ENCODE assay signal across 11 cellular contexts in the genomic region with DNA sequence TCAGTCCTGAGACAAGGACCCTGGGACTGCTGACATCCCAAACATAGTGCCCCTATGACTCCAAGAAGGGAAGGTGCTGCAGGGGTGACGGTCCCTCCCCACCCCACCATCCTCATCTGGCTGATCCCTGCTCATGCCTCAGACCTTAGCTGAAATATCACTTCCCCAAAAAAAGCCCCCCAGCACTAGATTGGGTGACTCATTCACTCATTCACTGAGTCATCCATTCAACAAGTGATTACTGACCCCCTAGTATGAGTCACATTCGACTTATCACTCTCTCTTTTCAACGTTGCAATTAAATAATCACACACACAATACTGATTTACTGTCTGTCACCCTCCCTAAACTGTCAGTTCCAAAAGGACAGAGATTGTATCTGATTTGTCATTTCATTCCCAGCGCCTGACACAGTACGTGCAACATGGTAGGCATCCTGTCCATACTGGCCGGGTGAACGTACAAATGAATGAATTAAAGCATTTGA. TPM values are rescaled to one million over a fixed set of nuclear protein-coding genes. Genes with fewer than 3 reads are reported as not detected.
A peak's percentile ranks its signal among the peaks of the same experiment; 100 is the strongest.
DNase-seq lines count a peak whose midpoint lies in the region; ATAC-seq and TF ChIP-seq lines count a peak whose summit lies in the region.
"Had no signal": no experiment of that assay in that cellular context is flagged by ENCODE, and none has a peak within 500 bp of the region (broad histone marks: within the 10 kb centered on the region; RNA-seq: fewer than 3 reads in every experiment).

No MANE protein-coding gene starts in this region.

- H3K9me3 ChIP-seq in mammary epithelial cell (replicated peaks; ENCODE audit: insufficient read depth, low read length) = no peaks in the 10 kb centered on the region
- H3K9me3 ChIP-seq in smooth muscle cell (replicated peaks; ENCODE audit: low read depth) = no peaks in the 10 kb centered on the region
- H3K9me3 ChIP-seq in MG63 = no peaks in the 10 kb centered on the region
- H3K9me3 ChIP-seq: adrenal gland, esophagus squamous epithelium, left ventricle myocardium inferior had no signal

- peaks cover 14% of the 10 kb centered on the region for H3K4me1 ChIP-seq in mammary epithelial cell (ENCODE audit: insufficient read depth, low read length)
- H3K4me1 ChIP-seq in smooth muscle cell (ENCODE audit: low read depth) = peaks cover 12% of the 10 kb centered on the region
- H3K4me1 ChIP-seq: esophagus squamous epithelium had no signal

- no peaks in the 10 kb centered on the region for H4K20me1 ChIP-seq in mammary epithelial cell (ENCODE audit: insufficient read depth, low read length)
- no peaks in the 10 kb centered on the region for H4K20me1 ChIP-seq in smooth muscle cell (ENCODE audit: low read depth)

- H3K4me1 Mint-ChIP-seq in activated CD8-positive, alpha-beta memory T cell treated with anti-CD3 and anti-CD28 coated beads, Interleukin-2, amount 10 ng/mL, durations not matched to agents 7 days and 5 days = peaks cover 24% of the 10 kb centered on the region

- in situ Hi-C loops in mammary epithelial cell (cut with MboI; ENCODE audit: low sequenced_read_pairs in 2 of 2) = no loop called here

- WGBS in mammary epithelial cell (ENCODE audit: low coverage, missing lambda C conversion rate) = 16% methylated on average over 7 of the region's 7 CpGs
- WGBS in smooth muscle cell (ENCODE audit: low lambda C conversion rate) = 17% methylated on average over 7 of the region's 7 CpGs

- no peaks in the 10 kb centered on the region for H3K9me3 Mint-ChIP-seq in activated CD8-positive, alpha-beta memory T cell treated with anti-CD3 and anti-CD28 coated beads, Interleukin-2, amount 10 ng/mL, durations not matched to agents 7 days and 5 days (ENCODE audit: low read depth)

- no TSS peak for BruUV-seq in mammary epithelial cell (replicated peaks; lab: Mats Ljungman, UMichigan)

- intact Hi-C loops in mammary epithelial cell (cut with micrococcal nuclease) = no loop called here

- H3K36me3 ChIP-seq in mammary epithelial cell (ENCODE audit: insufficient read depth, low read length) (no peaks in the 10 kb centered on the region), smooth muscle cell (ENCODE audit: low read depth) (no peaks in the 10 kb centered on the region), MG63 (no peaks in the 10 kb centered on the region)
- H3K36me3 ChIP-seq: adrenal gland, esophagus squamous epithelium, left ventricle myocardium inferior had no signal

- H3K4me3 Mint-ChIP-seq in activated CD8-positive, alpha-beta memory T cell treated with anti-CD3 and anti-CD28 coated beads, Interleukin-2, amount 10 ng/mL, durations not matched to agents 7 days and 5 days = no peak overlapping the region

- H3K27me3 Mint-ChIP-seq in activated CD8-positive, alpha-beta memory T cell treated with anti-CD3 and anti-CD28 coated beads, Interleukin-2, amount 10 ng/mL, durations not matched to agents 7 days and 5 days = no peaks in the 10 kb centered on the region

- H3K79me2 ChIP-seq in mammary epithelial cell (ENCODE audit: insufficient read depth, low read length) (no peaks in the 10 kb centered on the region), smooth muscle cell (ENCODE audit: low read depth) (no peaks in the 10 kb centered on the region)

- H3K27ac Mint-ChIP-seq in activated CD8-positive, alpha-beta memory T cell treated with anti-CD3 and anti-CD28 coated beads, Interleukin-2, amount 10 ng/mL, durations not matched to agents 7 days and 5 days = no peak overlapping the region

- CTCF ChIA-PET in activated CD8-positive, alpha-beta memory T cell treated with anti-CD3 and anti-CD28 coated beads, Interleukin-2, amount 10 ng/mL, durations not matched to agents 7 days and 5 days (lab: Charles Lee) = interaction anchor here (1.1 to 1.9 kb wide), 3 partner anchors 51 to 303 kb away, joined by 3 to 6 read pairs (median 4); no protein-coding TSS in a partner anchor
- CTCF ChIA-PET in mammary epithelial cell (lab: Charles Lee; ENCODE audit: low non-redundant PET) = no interaction called here

- H3K4me2 ChIP-seq in mammary epithelial cell (ENCODE audit: insufficient read depth, low read depth, low read length) (peak overlapping the region; percentile 48), smooth muscle cell (peak overlapping the region; percentile 33)

- no peaks in the 10 kb centered on the region for H3K27me3 ChIP-seq in mammary epithelial cell (ENCODE audit: insufficient read depth, low read length)
- H3K27me3 ChIP-seq in smooth muscle cell (ENCODE audit: low read depth) = no peaks in the 10 kb centered on the region
- no peaks in the 10 kb centered on the region for H3K27me3 ChIP-seq in MG63
- H3K27me3 ChIP-seq: adrenal gland, esophagus squamous epithelium had no signal

- H3K27ac ChIP-seq in mammary epithelial cell (ENCODE audit: insufficient read depth, low read depth, low read length) (no peak overlapping the region), smooth muscle cell (ENCODE audit: low read depth) (no peak overlapping the region)
- H3K27ac ChIP-seq: adrenal gland, esophagus squamous epithelium, left ventricle myocardium inferior had no signal

- TF ChIP-seq CTCF in mammary epithelial cell (conservative IDR thresholded peaks at IDR 0.05 in 1 of 2, IDR thresholded peaks at IDR 0.05 in 1 of 2; ENCODE audit: extremely low read depth in 1 of 2, insufficient read depth in 1 of 2, low read depth in 1 of 2, low read length in 2 of 2) (no peak), smooth muscle cell (IDR thresholded peaks at IDR 0.05; ENCODE audit: borderline replicate concordance, insufficient read depth, poor library complexity, severe bottlenecking) (no peak)

- H3F3A ChIP-seq in smooth muscle cell (ENCODE audit: low read depth) = peaks cover 7% of the 10 kb centered on the region

- peak; percentile 25 for ATAC-seq in activated CD8-positive, alpha-beta memory T cell treated with anti-CD3 and anti-CD28 coated beads, Interleukin-2, amount 10 ng/mL, durations not matched to agents 7 days and 5 days

- H2AFZ ChIP-seq in mammary epithelial cell (ENCODE audit: low read depth, low read length) (no peak overlapping the region), smooth muscle cell (ENCODE audit: low read depth) (no peak overlapping the region)

- H3K4me3 ChIP-seq in mammary epithelial cell (replicated peaks in 1 of 3; ENCODE audit: insufficient read depth in 1 of 3, low read depth in 2 of 3, low read length in 3 of 3) (no peak overlapping the region), smooth muscle cell (no peak overlapping the region), MG63 (no peak overlapping the region)
- H3K4me3 ChIP-seq: adrenal gland, esophagus squamous epithelium, left ventricle myocardium inferior had no signal

- no peak overlapping the region for H3K9ac ChIP-seq in mammary epithelial cell (ENCODE audit: insufficient read depth, low read length)
- H3K9ac ChIP-seq in smooth muscle cell (ENCODE audit: low read depth) = no peak overlapping the region

- dilution Hi-C loops in mammary epithelial cell (cut with HindIII; ENCODE audit: low sequenced_read_pairs) = no loop called here

- H3K36me3 Mint-ChIP-seq in activated CD8-positive, alpha-beta memory T cell treated with anti-CD3 and anti-CD28 coated beads, Interleukin-2, amount 10 ng/mL, durations not matched to agents 7 days and 5 days = no peaks in the 10 kb centered on the region

- DNase-seq in activated CD8-positive, alpha-beta memory T cell treated with anti-CD3 and anti-CD28 coated beads, Interleukin-2, amount 10 ng/mL, durations not matched to agents 7 days and 5 days = no peak
- no peak for DNase-seq in activated CD8-positive, alpha-beta memory T cell treated with anti-CD3 and anti-CD28 coated beads, Interleukin-2, amount 50 U/mL, for 4 hours
- DNase-seq in NCI-H69 (lab: John Stamatoyannopoulos, UW) = peak; percentile 69
- DNase-seq in mammary epithelial cell = peak; percentile 78
- DNase-seq in smooth muscle cell (lab: John Stamatoyannopoulos, UW; ENCODE audit: unreplicated experiment) = no peak
- DNase-seq in inferior parietal cortex (ENCODE audit: extremely low spot score) = no peak
- no peak for DNase-seq in NCI-H2029 treated with DMSO at 0.1 percent for 48 hours (lab: John Stamatoyannopoulos, UW)
- no peak for DNase-seq in MG63
- DNase-seq: adrenal gland, esophagus squamous epithelium, left ventricle myocardium inferior had no signal

RNA-seq across cellular contexts. Expression of gene HIVEP3, which starts 48.6 kb away (rescaled TPM):
- total RNA-seq in activated CD8-positive, alpha-beta memory T cell treated with anti-CD3 and anti-CD28 coated beads, Interleukin-2, amount 10 ng/mL, durations not matched to agents 7 days and 5 days = 10 to 100 TPM; 15.1 to 18.1 TPM
- total RNA-seq in mammary epithelial cell (1 to 10 TPM; 4.5 to 7.9 TPM), smooth muscle cell (1.5 and 2.1 TPM in 2 replicates)
- polyA plus RNA-seq in mammary epithelial cell (6.6 TPM), smooth muscle cell (6.4 and 7.2 TPM in 2 replicates)
- 9.8 TPM for polyA minus RNA-seq in mammary epithelial cell
- 0.67 TPM in 1 of 2 replicates, not detected in the other for total RNA-seq in MG63 (2014; rRNA removed; shearing (Covaris generic); ENCODE audit: low replicate concordance)

Comparison
In these comparisons a context has a peak if more than half of its experiments do, and no peak if none do; other contexts are left out.
1. DNase-seq: peak in NCI-H69 (single experiment) and mammary epithelial cell (single experiment); none in activated CD8-positive, alpha-beta memory T cell treated with anti-CD3 and anti-CD28 coated beads, Interleukin-2, amount 10 ng/mL, durations not matched to agents 7 days and 5 days (single experiment), activated CD8-positive, alpha-beta memory T cell treated with anti-CD3 and anti-CD28 coated beads, Interleukin-2, amount 50 U/mL, for 4 hours (single experiment), smooth muscle cell (single experiment), inferior parietal cortex (single experiment), NCI-H2029 treated with DMSO at 0.1 percent for 48 hours (single experiment) and MG63 (single experiment).